Comparison of ENCODE assay signal across 8 cellular contexts in the genomic region with DNA sequence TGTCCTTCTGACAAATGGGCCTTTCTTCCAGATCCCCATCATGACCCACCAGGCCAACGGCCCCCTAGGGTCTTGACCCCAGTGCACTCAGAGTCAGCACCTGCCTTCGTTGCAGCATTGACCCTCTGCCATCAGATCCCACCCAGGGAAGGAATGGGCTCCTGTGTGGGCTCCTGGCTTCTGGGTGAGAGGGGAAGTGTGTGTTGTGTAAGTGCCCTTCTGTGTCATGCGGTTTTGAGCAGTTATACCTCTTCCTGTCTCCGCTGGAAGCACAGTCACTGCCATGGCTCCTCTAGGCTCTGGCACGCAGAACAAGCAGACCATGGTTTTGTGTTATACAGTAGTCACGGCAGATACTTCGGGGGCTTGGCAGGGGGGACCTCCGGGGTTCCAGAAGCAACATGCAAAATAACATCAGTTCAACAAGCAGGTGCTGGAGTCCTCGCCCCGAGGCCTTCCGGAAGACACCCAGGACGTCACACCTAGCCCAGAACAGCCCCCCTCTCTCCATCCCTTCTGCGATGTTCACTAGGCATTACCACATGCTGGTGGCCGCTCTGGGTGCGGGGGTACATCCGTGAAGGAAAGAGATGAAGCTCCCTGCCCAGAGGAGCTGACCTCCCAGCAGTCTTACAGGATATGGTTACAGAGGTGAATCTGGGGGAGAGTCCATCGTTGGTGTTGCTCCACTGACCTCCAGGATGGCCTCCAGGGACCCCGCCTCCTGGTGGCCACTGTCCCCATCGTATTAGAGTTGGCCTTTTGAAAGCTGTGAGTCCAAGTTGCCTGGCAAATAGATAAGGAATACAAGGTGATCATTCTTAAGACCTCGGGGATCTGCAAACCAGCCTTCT. TPM values are rescaled to one million over a fixed set of nuclear protein-coding genes. Genes with fewer than 3 reads are reported as not detected.
DNase-seq lines count a peak whose midpoint lies in the region; TF ChIP-seq lines count a peak whose summit lies in the region.

No MANE protein-coding gene starts in this region.

- no peaks in the 10 kb centered on the region for H3K9me3 ChIP-seq in neutrophil
- H3K9me3 ChIP-seq in WERI-Rb-1 (ENCODE audit: severe bottlenecking), result no peaks in the 10 kb centered on the region

- H3K27me3 Mint-ChIP-seq in activated naive CD8-positive, alpha-beta T cell treated with anti-CD3 and anti-CD28 coated beads for 36 hours, result no peaks in the 10 kb centered on the region

- peak overlapping the region; percentile 97 for H3K4me3 Mint-ChIP-seq in activated naive CD8-positive, alpha-beta T cell treated with anti-CD3 and anti-CD28 coated beads for 36 hours

- TF ChIP-seq CTCF in neutrophil (IDR thresholded peaks at IDR 0.05), result peak; percentile 62
- TF ChIP-seq CTCF in WERI-Rb-1 (IDR thresholded peaks at IDR 0.05; ENCODE audit: low read depth, low read length), result no peak

- H3K4me3 ChIP-seq in neutrophil (ENCODE audit: low read depth in 1 of 2, low read length in 1 of 2) (peak overlapping the region; percentile 65 to 81), WERI-Rb-1 (ENCODE audit: low read depth, low read length) (no peak overlapping the region)

- no peaks in the 10 kb centered on the region for H3K27me3 ChIP-seq in neutrophil
- H3K27me3 ChIP-seq in WERI-Rb-1 (ENCODE audit: insufficient read depth, low read depth, severe bottlenecking), result no peaks in the 10 kb centered on the region

- H3K4me1 ChIP-seq in neutrophil (ENCODE audit: control insufficient read depth in 1 of 2, insufficient read depth in 1 of 2, low read depth in 1 of 2, low read length in 1 of 2), result peaks cover 63 to 73% of the 10 kb centered on the region in 2 experiments

- peak overlapping the region; percentile 97 for H3K27ac Mint-ChIP-seq in activated naive CD8-positive, alpha-beta T cell treated with anti-CD3 and anti-CD28 coated beads for 36 hours

- H3K27ac ChIP-seq in neutrophil, result peak overlapping the region; percentile 99
- no peak overlapping the region for H3K27ac ChIP-seq in WERI-Rb-1

- peaks cover 55% of the 10 kb centered on the region for H3K4me1 Mint-ChIP-seq in activated naive CD8-positive, alpha-beta T cell treated with anti-CD3 and anti-CD28 coated beads for 36 hours

- DNase-seq in HCEC 1CT (peak; percentile 61), T-helper 1 cell (peak in 4 of 5 donors; percentile 38 to 90 (median 46)), putamen (ENCODE audit: low spot score) (no peak), inferior parietal cortex (ENCODE audit: extremely low spot score) (no peak), WERI-Rb-1 (no peak), superior temporal gyrus (ENCODE audit: extremely low spot score) (no peak)
- peak; percentile 64 for DNase-seq in activated naive CD8-positive, alpha-beta T cell treated with anti-CD3 and anti-CD28 coated beads for 36 hours

- H3K36me3 Mint-ChIP-seq in activated naive CD8-positive, alpha-beta T cell treated with anti-CD3 and anti-CD28 coated beads for 36 hours, result peaks cover 56% of the 10 kb centered on the region

- H3K9me3 Mint-ChIP-seq in activated naive CD8-positive, alpha-beta T cell treated with anti-CD3 and anti-CD28 coated beads for 36 hours, result no peaks in the 10 kb centered on the region

- H3K36me3 ChIP-seq in neutrophil (no peaks in the 10 kb centered on the region), WERI-Rb-1 (peaks cover 11% of the 10 kb centered on the region; the same call in 1 of the 2 replicates)

RNA-seq across cellular contexts. Expression of a gene that starts 17.4 kb away (rescaled TPM):
- total RNA-seq in activated naive CD8-positive, alpha-beta T cell treated with anti-CD3 and anti-CD28 coated beads for 36 hours, result 100 to 1,000 TPM; 209 to 218 TPM

RNA-seq across cellular contexts. Expression of a gene that starts 36.0 kb away (rescaled TPM):
- total RNA-seq in activated naive CD8-positive, alpha-beta T cell treated with anti-CD3 and anti-CD28 coated beads for 36 hours, result 10 to 100 TPM; 11.4 to 12.6 TPM

Comparison
In these comparisons a context has a peak if more than half of its experiments do, and no peak if none do; other contexts are left out.
1. DNase-seq: peak in HCEC 1CT (single experiment), T-helper 1 cell (4 of 5) and activated naive CD8-positive, alpha-beta T cell treated with anti-CD3 and anti-CD28 coated beads for 36 hours (single experiment); none in putamen (single experiment), inferior parietal cortex (single experiment), WERI-Rb-1 (single experiment) and superior temporal gyrus (single experiment).